ENCODE assay signal across 9 cellular contexts in genomic region chr19:19185853-19186728, GRCh38. TPM values are rescaled to one million over a fixed set of nuclear protein-coding genes. Genes with fewer than 3 reads are reported as not detected.
DNase-seq lines count a peak whose midpoint lies in the region; ATAC-seq and TF ChIP-seq lines count a peak whose summit lies in the region.
"Had no signal": no experiment of that assay in that cellular context is flagged by ENCODE, and none has a peak within 500 bp of the region (broad histone marks: within the 10 kb centered on the region; RNA-seq: fewer than 3 reads in every experiment).

No MANE protein-coding gene starts in this region.

- H3K14ac ChIP-seq in trophoblast cell (ENCODE audit: low read length), result no peak overlapping the region

- peaks cover 6% of the 10 kb centered on the region for H3K9me3 ChIP-seq in trophoblast cell (ENCODE audit: insufficient read depth, low read depth, low read length)

- no peak overlapping the region for H3K4me2 ChIP-seq in trophoblast cell (ENCODE audit: low read length)

- H3K4me3 Mint-ChIP-seq in activated CD4-positive, alpha-beta memory T cell treated with anti-CD3 and anti-CD28 coated beads, Interleukin-2, amount 10 ng/mL, durations not matched to agents 7 days and 5 days, result no peak overlapping the region

- H2AFZ ChIP-seq in trophoblast cell (ENCODE audit: insufficient read depth, low read length, poor library complexity), result no peak overlapping the region

- H3K36me3 ChIP-seq in trophoblast cell (ENCODE audit: control insufficient read depth in 1 of 2, insufficient read depth in 2 of 2, low read length in 2 of 2), result peaks cover 25 to 26% of the 10 kb centered on the region in 2 experiments

- no peak overlapping the region for H3K27ac ChIP-seq in trophoblast cell (ENCODE audit: low read depth, low read length)

- H3K9ac ChIP-seq in trophoblast cell (ENCODE audit: low read length), result no peak overlapping the region

- H3K23ac ChIP-seq in trophoblast cell (ENCODE audit: low read length), result no peak overlapping the region

- H3K79me2 ChIP-seq in trophoblast cell (ENCODE audit: control insufficient read depth, insufficient read depth, low read length, poor library complexity), result no peaks in the 10 kb centered on the region

- H3K4ac ChIP-seq in trophoblast cell (ENCODE audit: low read depth, low read length), result no peak overlapping the region

- POLR2A ChIA-PET in activated CD4-positive, alpha-beta memory T cell treated with anti-CD3 and anti-CD28 coated beads, Interleukin-2, amount 10 ng/mL, durations not matched to agents 7 days and 5 days (lab: Charles Lee), result no interaction called here

- CTCF ChIA-PET in activated CD4-positive, alpha-beta memory T cell treated with anti-CD3 and anti-CD28 coated beads, Interleukin-2, amount 10 ng/mL, durations not matched to agents 7 days and 5 days (lab: Charles Lee), result interaction anchor here (0.5 to 1.0 kb wide), 2 partner anchors 17 to 29 kb away, joined by 3 read pairs; partner anchors contain the start of gene NR2C2AP

- no peak overlapping the region for H2BK12ac ChIP-seq in trophoblast cell (ENCODE audit: low read length)

- ATAC-seq in HG02610 (IDR thresholded peaks at IDR 0.05; ENCODE audit: unreplicated experiment), result no peak
- ATAC-seq in omental fat pad (ENCODE audit: low FRiP score), result no peak

- no peaks in the 10 kb centered on the region for H3K9me3 Mint-ChIP-seq in activated CD4-positive, alpha-beta memory T cell treated with anti-CD3 and anti-CD28 coated beads, Interleukin-2, amount 10 ng/mL, durations not matched to agents 7 days and 5 days

- H3K4me3 ChIP-seq in epithelial cell of esophagus (ENCODE audit: low read length) (no peak overlapping the region), trophoblast cell (ENCODE audit: low read depth, low read length) (no peak overlapping the region)

- H3K27ac Mint-ChIP-seq in activated CD4-positive, alpha-beta memory T cell treated with anti-CD3 and anti-CD28 coated beads, Interleukin-2, amount 10 ng/mL, durations not matched to agents 7 days and 5 days, result no peak overlapping the region

- H4K12ac ChIP-seq in trophoblast cell (ENCODE audit: low read depth, low read length), result no peak overlapping the region

- peaks cover 42% of the 10 kb centered on the region for H3K36me3 Mint-ChIP-seq in activated CD4-positive, alpha-beta memory T cell treated with anti-CD3 and anti-CD28 coated beads, Interleukin-2, amount 10 ng/mL, durations not matched to agents 7 days and 5 days (ENCODE audit: low read depth)

- H2BK5ac ChIP-seq in trophoblast cell (ENCODE audit: low read depth, low read length, poor library complexity), result no peak overlapping the region

- peaks cover 32% of the 10 kb centered on the region for H3K4me1 Mint-ChIP-seq in activated CD4-positive, alpha-beta memory T cell treated with anti-CD3 and anti-CD28 coated beads, Interleukin-2, amount 10 ng/mL, durations not matched to agents 7 days and 5 days

- no peaks in the 10 kb centered on the region for H3K79me1 ChIP-seq in trophoblast cell (ENCODE audit: low read length)

- H3K4me1 ChIP-seq in trophoblast cell (ENCODE audit: control insufficient read depth in 1 of 2, insufficient read depth in 2 of 2, low read length in 2 of 2), result peaks cover 0 to 1% of the 10 kb centered on the region in 2 experiments

- no peaks in the 10 kb centered on the region for H3K27me3 ChIP-seq in trophoblast cell (ENCODE audit: insufficient read depth, low read length)

- no CpG with 5 or more reads among the region's 9 CpGs for WGBS in trophoblast cell (ENCODE audit: extremely low coverage, insufficient coverage, insufficient read length)

- no peaks in the 10 kb centered on the region for H3K27me3 Mint-ChIP-seq in activated CD4-positive, alpha-beta memory T cell treated with anti-CD3 and anti-CD28 coated beads, Interleukin-2, amount 10 ng/mL, durations not matched to agents 7 days and 5 days

- no peak overlapping the region for H4K8ac ChIP-seq in trophoblast cell (ENCODE audit: low read depth, low read length)

- no peak overlapping the region for H3K18ac ChIP-seq in trophoblast cell (ENCODE audit: low read length)

- DNase-seq in NCI-H748 (lab: John Stamatoyannopoulos, UW; ENCODE audit: unreplicated experiment) (peak; percentile 64), NCI-H748 treated with DMSO at 0.1 percent for 48 hours (lab: John Stamatoyannopoulos, UW) (no peak), NCI-H510A treated with DMSO at 0.1 percent for 48 hours (lab: John Stamatoyannopoulos, UW) (peak; percentile 17), epithelial cell of esophagus (ENCODE audit: low read depth) (peak; percentile 67), trophoblast cell (peak; percentile 47 to 82), omental fat pad (ENCODE audit: low spot score) (no peak)
- DNase-seq in activated CD4-positive, alpha-beta memory T cell treated with anti-CD3 and anti-CD28 coated beads, Interleukin-2, amount 10 ng/mL, durations not matched to agents 7 days and 5 days, result peak; percentile 69
- DNase-seq: left cardiac atrium had no signal

- TF ChIP-seq CTCF in epithelial cell of esophagus (IDR thresholded peaks at IDR 0.05; ENCODE audit: insufficient read depth, low read depth, low read length, missing control alignments) (peak; percentile 52), omental fat pad (IDR thresholded peaks at IDR 0.05) (no peak)

- no peak overlapping the region for H4K91ac ChIP-seq in trophoblast cell (ENCODE audit: low read depth, low read length)

- H2BK120ac ChIP-seq in trophoblast cell (ENCODE audit: insufficient read depth, low read length, poor library complexity), result no peak overlapping the region

- no peak overlapping the region for H2AK5ac ChIP-seq in trophoblast cell (ENCODE audit: low read length)

RNA-seq across cellular contexts. Expression of gene BORCS8, which starts 5.9 kb away (rescaled TPM):
- total RNA-seq in activated CD4-positive, alpha-beta memory T cell treated with anti-CD3 and anti-CD28 coated beads, Interleukin-2, amount 10 ng/mL, durations not matched to agents 7 days and 5 days, result 10 to 100 TPM; 28.5 to 29.0 TPM
- 18.6 and 19.2 TPM in 2 replicates for polyA plus RNA-seq in trophoblast cell (2013)
- 10 to 100 TPM; 16.8 to 29.8 (median 19.9) TPM for total RNA-seq in omental fat pad

RNA-seq across cellular contexts. Expression of gene RFXANK, which starts 6.0 kb away (rescaled TPM):
- 100 to 1,000 TPM; 100 to 102 TPM for total RNA-seq in activated CD4-positive, alpha-beta memory T cell treated with anti-CD3 and anti-CD28 coated beads, Interleukin-2, amount 10 ng/mL, durations not matched to agents 7 days and 5 days
- polyA plus RNA-seq in trophoblast cell (2013), result 108 and 112 TPM in 2 replicates
- 10 to 100 TPM; 31.2 to 46.8 (median 42.3) TPM for total RNA-seq in omental fat pad

RNA-seq across cellular contexts. Expression of gene MEF2B, which starts 16.0 kb away (rescaled TPM):
- 1 to 10 TPM; 1.6 to 5.4 TPM for total RNA-seq in activated CD4-positive, alpha-beta memory T cell treated with anti-CD3 and anti-CD28 coated beads, Interleukin-2, amount 10 ng/mL, durations not matched to agents 7 days and 5 days
- polyA plus RNA-seq in trophoblast cell (2013), result 1.1 and 1.2 TPM in 2 replicates
- total RNA-seq in omental fat pad, result under 1 TPM in 1 of 4 donors, not detected in 3; 0.28 TPM

RNA-seq across cellular contexts. Expression of gene NR2C2AP, which starts 17.1 kb away (rescaled TPM):
- 10 to 100 TPM; 25.8 to 25.9 TPM for total RNA-seq in activated CD4-positive, alpha-beta memory T cell treated with anti-CD3 and anti-CD28 coated beads, Interleukin-2, amount 10 ng/mL, durations not matched to agents 7 days and 5 days
- 9.3 and 10.1 TPM in 2 replicates for polyA plus RNA-seq in trophoblast cell (2013)
- 10 to 100 TPM in 3 of 4 donors, 1 to 10 TPM in 1; 7.9 to 22.9 (median 15.7) TPM for total RNA-seq in omental fat pad

RNA-seq across cellular contexts. Expression of gene NCAN, which starts 25.7 kb away (rescaled TPM):
- not detected for total RNA-seq in activated CD4-positive, alpha-beta memory T cell treated with anti-CD3 and anti-CD28 coated beads, Interleukin-2, amount 10 ng/mL, durations not matched to agents 7 days and 5 days
- polyA plus RNA-seq in trophoblast cell (2013), result 0.01 TPM in 2 replicates
- total RNA-seq in omental fat pad, result not detected
- total RNA-seq: left cardiac atrium had no signal

Comparison
In these comparisons a context has a peak if more than half of its experiments do, and no peak if none do; other contexts are left out.
1. DNase-seq: peak in NCI-H748 (single experiment), NCI-H510A treated with DMSO at 0.1 percent for 48 hours (single experiment), activated CD4-positive, alpha-beta memory T cell treated with anti-CD3 and anti-CD28 coated beads, Interleukin-2, amount 10 ng/mL, durations not matched to agents 7 days and 5 days (single experiment), epithelial cell of esophagus (single experiment) and trophoblast cell (2 of 2); none in NCI-H748 treated with DMSO at 0.1 percent for 48 hours (single experiment) and omental fat pad (single experiment).